Comparison of ENCODE assay signal across 8 cellular contexts in genomic region chrX:152958524-152959465, GRCh38. TPM values are rescaled to one million over a fixed set of nuclear protein-coding genes. Genes with fewer than 3 reads are reported as not detected.
DNase-seq lines count a peak whose midpoint lies in the region; ATAC-seq and TF ChIP-seq lines count a peak whose summit lies in the region.

No MANE protein-coding gene starts in this region.

- peak overlapping the region; percentile 14 to 69 for H3K27ac ChIP-seq in esophagus (ENCODE audit: low read depth in 2 of 2, low read length in 1 of 2)
- peak overlapping the region; percentile 41 to 58 for H3K27ac ChIP-seq in mucosa of rectum (ENCODE audit: low read depth in 2 of 2, low read length in 2 of 2)

- H3K27me3 ChIP-seq in esophagus (ENCODE audit: control insufficient read depth in 1 of 2, insufficient read depth in 2 of 2, low read length in 2 of 2) (no peaks in the 10 kb centered on the region), mucosa of rectum (ENCODE audit: control insufficient read depth in 2 of 2, insufficient read depth in 2 of 2, low read length in 2 of 2) (peaks cover 0 to 3% of the 10 kb centered on the region in 2 donors)

- H3K9me3 ChIP-seq in esophagus (ENCODE audit: control insufficient read depth in 2 of 2, insufficient read depth in 1 of 2, low read depth in 1 of 2, low read length in 1 of 2) (no peaks in the 10 kb centered on the region), mucosa of rectum (ENCODE audit: control insufficient read depth in 2 of 2, low read length in 2 of 2) (no peaks in the 10 kb centered on the region)

- no peaks in the 10 kb centered on the region for H3K4me1 ChIP-seq in esophagus (ENCODE audit: control insufficient read depth in 2 of 2, insufficient read depth in 2 of 2, low read length in 1 of 2)
- peaks cover 3% of the 10 kb centered on the region in 2 donors for H3K4me1 ChIP-seq in mucosa of rectum (ENCODE audit: control insufficient read depth in 2 of 2, insufficient read depth in 2 of 2, low read length in 2 of 2)

- DNase-seq in DMS 273 treated with DMSO at 0.1 percent for 48 hours (lab: John Stamatoyannopoulos, UW), result peak; percentile 83
- DNase-seq in OCI-M1 (lab: John Stamatoyannopoulos, UW), result peak; percentile 92
- DNase-seq in activated T-cell treated with anti-CD3 and anti-CD28 coated beads, Interleukin-2, amount 50 U/mL, for 1 hour, result peak; percentile 94
- peak; percentile 83 for DNase-seq in stimulated activated CD8-positive, alpha-beta memory T cell treated with anti-CD3 and anti-CD28 coated beads, Interleukin-7, amount 100 ng/mL, for 1 hour (ENCODE audit: low read depth in 2 of 2)

- no peak for TF ChIP-seq EP300 in Ishikawa (IDR thresholded peaks at IDR 0.05; ENCODE audit: borderline replicate concordance)

- 32 to 34% methylated on average over 53 of the region's 53 CpGs for WGBS in esophagus, 2 donors

- H3K36me3 ChIP-seq in esophagus (ENCODE audit: control insufficient read depth in 2 of 2, insufficient read depth in 2 of 2, low read length in 1 of 2), result peaks cover 2 to 17% of the 10 kb centered on the region in 2 donors
- no peaks in the 10 kb centered on the region for H3K36me3 ChIP-seq in mucosa of rectum (ENCODE audit: control insufficient read depth in 2 of 2, insufficient read depth in 2 of 2, low read length in 2 of 2)

- TF ChIP-seq RAD21 in Ishikawa (IDR thresholded peaks at IDR 0.05; ENCODE audit: low read depth), result peak; percentile 80

- H3K9ac ChIP-seq in mucosa of rectum (ENCODE audit: low read depth in 1 of 2, low read length in 2 of 2), result no peak overlapping the region

- H3K4me3 ChIP-seq in esophagus (ENCODE audit: low read depth in 1 of 2, low read length in 2 of 2), result no peak overlapping the region
- H3K4me3 ChIP-seq in mucosa of rectum (ENCODE audit: low read length in 2 of 2), result peak overlapping the region; percentile 28 to 60

- peak; percentile 93 for ATAC-seq in GM21529 (IDR thresholded peaks at IDR 0.05; ENCODE audit: unreplicated experiment)

TF ChIP-seq in Ishikawa, 13 proteins besides CTCF, POLR2A, EP300 and RAD21:
- TF ChIP-seq ZBTB7A (IDR thresholded peaks at IDR 0.05; ENCODE audit: low read depth) (no peak), CEBPB (IDR thresholded peaks at IDR 0.05) (no peak), NFIC (IDR thresholded peaks at IDR 0.05) (no peak), YY1 (IDR thresholded peaks at IDR 0.05; ENCODE audit: low read depth) (peak; percentile 97), CREB1 (IDR thresholded peaks at IDR 0.05; ENCODE audit: low read depth) (no peak), TAF1 (IDR thresholded peaks at IDR 0.05; ENCODE audit: low read depth) (peak; percentile 42; the same call in 1 of the 2 replicates), FOXM1 (IDR thresholded peaks at IDR 0.05; ENCODE audit: borderline replicate concordance, low read depth) (no peak), TCF12 (IDR thresholded peaks at IDR 0.05; ENCODE audit: low read depth) (peak; percentile 39; the same call in 1 of the 2 replicates), TEAD4 (IDR thresholded peaks at IDR 0.05) (peak; percentile 94), EGR1 (IDR thresholded peaks at IDR 0.05) (peak; percentile 55; the same call in 1 of the 2 replicates)
- TF ChIP-seq, protein P1, sequence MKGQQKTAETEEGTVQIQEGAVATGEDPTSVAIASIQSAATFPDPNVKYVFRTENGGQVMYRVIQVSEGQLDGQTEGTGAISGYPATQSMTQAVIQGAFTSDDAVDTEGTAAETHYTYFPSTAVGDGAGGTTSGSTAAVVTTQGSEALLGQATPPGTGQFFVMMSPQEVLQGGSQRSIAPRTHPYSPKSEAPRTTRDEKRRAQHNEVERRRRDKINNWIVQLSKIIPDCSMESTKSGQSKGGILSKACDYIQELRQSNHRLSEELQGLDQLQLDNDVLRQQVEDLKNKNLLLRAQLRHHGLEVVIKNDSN (IDR thresholded peaks at IDR 0.05), result no peak
- TF ChIP-seq, protein P2, sequence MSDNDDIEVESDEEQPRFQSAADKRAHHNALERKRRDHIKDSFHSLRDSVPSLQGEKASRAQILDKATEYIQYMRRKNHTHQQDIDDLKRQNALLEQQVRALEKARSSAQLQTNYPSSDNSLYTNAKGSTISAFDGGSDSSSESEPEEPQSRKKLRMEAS (IDR thresholded peaks at IDR 0.05), result peak; percentile 73
- TF ChIP-seq, protein P3, sequence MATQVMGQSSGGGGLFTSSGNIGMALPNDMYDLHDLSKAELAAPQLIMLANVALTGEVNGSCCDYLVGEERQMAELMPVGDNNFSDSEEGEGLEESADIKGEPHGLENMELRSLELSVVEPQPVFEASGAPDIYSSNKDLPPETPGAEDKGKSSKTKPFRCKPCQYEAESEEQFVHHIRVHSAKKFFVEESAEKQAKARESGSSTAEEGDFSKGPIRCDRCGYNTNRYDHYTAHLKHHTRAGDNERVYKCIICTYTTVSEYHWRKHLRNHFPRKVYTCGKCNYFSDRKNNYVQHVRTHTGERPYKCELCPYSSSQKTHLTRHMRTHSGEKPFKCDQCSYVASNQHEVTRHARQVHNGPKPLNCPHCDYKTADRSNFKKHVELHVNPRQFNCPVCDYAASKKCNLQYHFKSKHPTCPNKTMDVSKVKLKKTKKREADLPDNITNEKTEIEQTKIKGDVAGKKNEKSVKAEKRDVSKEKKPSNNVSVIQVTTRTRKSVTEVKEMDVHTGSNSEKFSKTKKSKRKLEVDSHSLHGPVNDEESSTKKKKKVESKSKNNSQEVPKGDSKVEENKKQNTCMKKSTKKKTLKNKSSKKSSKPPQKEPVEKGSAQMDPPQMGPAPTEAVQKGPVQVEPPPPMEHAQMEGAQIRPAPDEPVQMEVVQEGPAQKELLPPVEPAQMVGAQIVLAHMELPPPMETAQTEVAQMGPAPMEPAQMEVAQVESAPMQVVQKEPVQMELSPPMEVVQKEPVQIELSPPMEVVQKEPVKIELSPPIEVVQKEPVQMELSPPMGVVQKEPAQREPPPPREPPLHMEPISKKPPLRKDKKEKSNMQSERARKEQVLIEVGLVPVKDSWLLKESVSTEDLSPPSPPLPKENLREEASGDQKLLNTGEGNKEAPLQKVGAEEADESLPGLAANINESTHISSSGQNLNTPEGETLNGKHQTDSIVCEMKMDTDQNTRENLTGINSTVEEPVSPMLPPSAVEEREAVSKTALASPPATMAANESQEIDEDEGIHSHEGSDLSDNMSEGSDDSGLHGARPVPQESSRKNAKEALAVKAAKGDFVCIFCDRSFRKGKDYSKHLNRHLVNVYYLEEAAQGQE (IDR thresholded peaks at IDR 0.05; ENCODE audit: low read depth), result no peak

RNA-seq across cellular contexts. Expression of gene PNMA5, which starts 35.1 kb away (rescaled TPM):
- not detected for polyA plus RNA-seq in esophagus

Comparison
In these comparisons a context has a peak if more than half of its experiments do, and no peak if none do; other contexts are left out.
1. H3K4me3 ChIP-seq: peak in mucosa of rectum (2 of 2); none in esophagus (0 of 2).
2. Peak in every context shown above with its lines, with median percentiles within 50 percentile points of each other: DNase-seq.